26 cellular contexts compared by ENCODE assay signal in genomic region chr1:51744506-51745303, GRCh38.
DNase-seq lines count a peak whose midpoint lies in the region; ATAC-seq and TF ChIP-seq lines count a peak whose summit lies in the region.
"Had no signal": no experiment of that assay in that cellular context is flagged by ENCODE, and none has a peak within 500 bp of the region (broad histone marks: within the 10 kb centered on the region; RNA-seq: fewer than 3 reads in every experiment).

No MANE protein-coding gene starts in this region.

- no peak overlapping the region for H3K27ac ChIP-seq in neural progenitor cell
- no peak overlapping the region for H3K27ac ChIP-seq in testis
- H3K27ac ChIP-seq: A549, SJSA1, uterus had no signal

- no peaks in the 10 kb centered on the region for H3K9me3 ChIP-seq in neural progenitor cell (ENCODE audit: low read depth)
- no peaks in the 10 kb centered on the region for H3K9me3 ChIP-seq in testis
- H3K9me3 ChIP-seq: A549, SJSA1, uterus had no signal

- POLR2A ChIA-PET in activated CD8-positive, alpha-beta T cell treated with anti-CD3 and anti-CD28 coated beads for 36 hours (lab: Charles Lee): no interaction called here
- POLR2A ChIA-PET in activated CD8-positive, alpha-beta T cell treated with anti-CD3 and anti-CD28 coated beads, Interleukin-2, amount 10 ng/mL, durations not matched to agents 7 days and 5 days (lab: Charles Lee): no interaction called here
- POLR2A ChIA-PET in activated B cell treated with CpG ODN at 0.5 μM for 24 hours (lab: Charles Lee): no interaction called here

- H3K36me3 Mint-ChIP-seq in activated CD8-positive, alpha-beta T cell treated with anti-CD3 and anti-CD28 coated beads for 36 hours (ENCODE audit: low read depth): peaks cover 10% of the 10 kb centered on the region
- H3K36me3 Mint-ChIP-seq in activated CD8-positive, alpha-beta T cell treated with anti-CD3 and anti-CD28 coated beads, Interleukin-2, amount 10 ng/mL, durations not matched to agents 7 days and 5 days (ENCODE audit: low read depth): peaks cover 12% of the 10 kb centered on the region
- peaks cover 27% of the 10 kb centered on the region for H3K36me3 Mint-ChIP-seq in activated B cell treated with CpG ODN at 0.5 μM for 24 hours (ENCODE audit: low read depth)
- H3K36me3 Mint-ChIP-seq in neural progenitor cell: peaks cover 4% of the 10 kb centered on the region
- H3K36me3 Mint-ChIP-seq: activated naive CD4-positive, alpha-beta T cell treated with anti-CD3 and anti-CD28 coated beads, Interleukin-2, amount 50 U/mL, for 72 hours had no signal

- H3K4me1 ChIP-seq in neural progenitor cell (peaks cover 23% of the 10 kb centered on the region), testis (no peaks in the 10 kb centered on the region)
- H3K4me1 ChIP-seq: uterus had no signal

- peaks cover 57% of the 10 kb centered on the region for H3K79me2 ChIP-seq in neural progenitor cell (ENCODE audit: low read depth)

- peaks cover 15% of the 10 kb centered on the region for H3F3A ChIP-seq in neural progenitor cell (ENCODE audit: low read depth)

- no peak overlapping the region for H3K4me3 Mint-ChIP-seq in activated CD8-positive, alpha-beta T cell treated with anti-CD3 and anti-CD28 coated beads for 36 hours
- no peak overlapping the region for H3K4me3 Mint-ChIP-seq in activated CD8-positive, alpha-beta T cell treated with anti-CD3 and anti-CD28 coated beads, Interleukin-2, amount 10 ng/mL, durations not matched to agents 7 days and 5 days
- H3K4me3 Mint-ChIP-seq in activated B cell treated with CpG ODN at 0.5 μM for 24 hours: no peak overlapping the region
- no peak overlapping the region for H3K4me3 Mint-ChIP-seq in neural progenitor cell
- H3K4me3 Mint-ChIP-seq: activated CD8-positive, alpha-beta memory T cell treated with anti-CD3 and anti-CD28 coated beads, Interleukin-2, amount 10 ng/mL, durations not matched to agents 7 days and 5 days; B cell had no signal

- H3K27me3 Mint-ChIP-seq in activated CD8-positive, alpha-beta T cell treated with anti-CD3 and anti-CD28 coated beads for 36 hours: no peaks in the 10 kb centered on the region
- no peaks in the 10 kb centered on the region for H3K27me3 Mint-ChIP-seq in activated CD8-positive, alpha-beta T cell treated with anti-CD3 and anti-CD28 coated beads, Interleukin-2, amount 10 ng/mL, durations not matched to agents 7 days and 5 days (ENCODE audit: low read depth)
- H3K27me3 Mint-ChIP-seq in activated B cell treated with CpG ODN at 0.5 μM for 24 hours: no peaks in the 10 kb centered on the region
- H3K27me3 Mint-ChIP-seq in neural progenitor cell (ENCODE audit: insufficient read depth, low read depth): no peaks in the 10 kb centered on the region
- H3K27me3 Mint-ChIP-seq: activated CD8-positive, alpha-beta memory T cell treated with anti-CD3 and anti-CD28 coated beads, Interleukin-2, amount 10 ng/mL, durations not matched to agents 7 days and 5 days; B cell had no signal

- H3K4me3 ChIP-seq in neural progenitor cell: no peak overlapping the region
- no peak overlapping the region for H3K4me3 ChIP-seq in testis
- H3K4me3 ChIP-seq: A549, SJSA1, smooth muscle cell, uterus had no signal

- peak overlapping the region; percentile 57 for H3K4me2 ChIP-seq in neural progenitor cell
- H3K4me2 ChIP-seq: A549, smooth muscle cell had no signal

- no peak overlapping the region for H2AFZ ChIP-seq in neural progenitor cell (replicated peaks)

- intact Hi-C loops in activated CD8-positive, alpha-beta T cell treated with anti-CD3 and anti-CD28 coated beads for 36 hours (cut with micrococcal nuclease): no loop called here
- intact Hi-C loops in activated B cell treated with CpG ODN at 0.5 μM for 24 hours (cut with micrococcal nuclease): no loop called here
- intact Hi-C loops in testis (cut with DNase I; ENCODE audit: low total_unique reads): no loop called here

- H3K27me3 ChIP-seq in neural progenitor cell (no peaks in the 10 kb centered on the region), testis (no peaks in the 10 kb centered on the region)
- H3K27me3 ChIP-seq: SJSA1, uterus had no signal

- no peak for TF ChIP-seq POLR2A in testis (IDR thresholded peaks at IDR 0.05)

- peaks cover 47% of the 10 kb centered on the region for H4K20me1 ChIP-seq in neural progenitor cell (ENCODE audit: low read depth)

- TF ChIP-seq CTCF in activated CD8-positive, alpha-beta T cell treated with anti-CD3 and anti-CD28 coated beads for 36 hours (IDR thresholded peaks at IDR 0.05): no peak
- TF ChIP-seq CTCF in activated B cell treated with CpG ODN at 0.5 μM for 24 hours (IDR thresholded peaks at IDR 0.05) (no peak), neural progenitor cell (IDR thresholded peaks at IDR 0.05) (no peak), testis (IDR thresholded peaks at IDR 0.05) (no peak)

- WGBS in testis, 2 donors: 79 to 80% methylated on average over 4 of the region's 4 CpGs

- H3K9me3 Mint-ChIP-seq in activated CD8-positive, alpha-beta T cell treated with anti-CD3 and anti-CD28 coated beads for 36 hours: no peaks in the 10 kb centered on the region
- H3K9me3 Mint-ChIP-seq in activated CD8-positive, alpha-beta T cell treated with anti-CD3 and anti-CD28 coated beads, Interleukin-2, amount 10 ng/mL, durations not matched to agents 7 days and 5 days (ENCODE audit: insufficient read depth): no peaks in the 10 kb centered on the region
- H3K9me3 Mint-ChIP-seq in activated B cell treated with CpG ODN at 0.5 μM for 24 hours: no peaks in the 10 kb centered on the region
- no peaks in the 10 kb centered on the region for H3K9me3 Mint-ChIP-seq in neural progenitor cell
- H3K9me3 Mint-ChIP-seq: activated naive CD4-positive, alpha-beta T cell treated with anti-CD3 and anti-CD28 coated beads, Interleukin-2, amount 50 U/mL, for 72 hours had no signal

- no peak for ATAC-seq in activated CD8-positive, alpha-beta T cell treated with anti-CD3 and anti-CD28 coated beads for 36 hours
- no peak for ATAC-seq in activated CD8-positive, alpha-beta T cell treated with anti-CD3 and anti-CD28 coated beads, Interleukin-2, amount 10 ng/mL, durations not matched to agents 7 days and 5 days
- peak; percentile 63 for ATAC-seq in GM21786 (IDR thresholded peaks at IDR 0.05; ENCODE audit: unreplicated experiment)
- ATAC-seq in activated B cell treated with CpG ODN at 0.5 μM for 24 hours (ENCODE audit: low read depth): no peak
- ATAC-seq in GM18520 (IDR thresholded peaks at IDR 0.05; ENCODE audit: unreplicated experiment): no peak
- ATAC-seq: A549; activated CD8-positive, alpha-beta memory T cell treated with anti-CD3 and anti-CD28 coated beads, Interleukin-2, amount 10 ng/mL, durations not matched to agents 7 days and 5 days; activated naive CD4-positive, alpha-beta T cell treated with anti-CD3 and anti-CD28 coated beads, Interleukin-2, amount 50 U/mL, for 72 hours had no signal

- H3K4me1 Mint-ChIP-seq in activated CD8-positive, alpha-beta T cell treated with anti-CD3 and anti-CD28 coated beads for 36 hours (ENCODE audit: low read depth): peaks cover 21% of the 10 kb centered on the region
- H3K4me1 Mint-ChIP-seq in activated CD8-positive, alpha-beta T cell treated with anti-CD3 and anti-CD28 coated beads, Interleukin-2, amount 10 ng/mL, durations not matched to agents 7 days and 5 days (ENCODE audit: low read depth): no peaks in the 10 kb centered on the region
- H3K4me1 Mint-ChIP-seq in activated B cell treated with CpG ODN at 0.5 μM for 24 hours: peaks cover 22% of the 10 kb centered on the region
- H3K4me1 Mint-ChIP-seq in neural progenitor cell: no peaks in the 10 kb centered on the region

- CTCF ChIA-PET in activated CD8-positive, alpha-beta T cell treated with anti-CD3 and anti-CD28 coated beads for 36 hours (lab: Charles Lee): no interaction called here
- CTCF ChIA-PET in activated CD8-positive, alpha-beta T cell treated with anti-CD3 and anti-CD28 coated beads, Interleukin-2, amount 10 ng/mL, durations not matched to agents 7 days and 5 days (lab: Charles Lee): interaction anchor here (2.1 kb wide), 1 partner anchor 24 kb away, joined by 9 read pairs; no protein-coding TSS in a partner anchor
- CTCF ChIA-PET in activated B cell treated with CpG ODN at 0.5 μM for 24 hours (lab: Charles Lee): no interaction called here

- H3K9ac ChIP-seq in neural progenitor cell: no peak overlapping the region

- H3K36me3 ChIP-seq in neural progenitor cell (no peaks in the 10 kb centered on the region), testis (ENCODE audit: low read depth, missing control alignments) (no peaks in the 10 kb centered on the region)
- H3K36me3 ChIP-seq: uterus had no signal

- no peak for DNase-seq in activated CD8-positive, alpha-beta T cell treated with anti-CD3 and anti-CD28 coated beads for 36 hours
- no peak for DNase-seq in activated CD8-positive, alpha-beta T cell treated with anti-CD3 and anti-CD28 coated beads, Interleukin-2, amount 10 ng/mL, durations not matched to agents 7 days and 5 days
- DNase-seq in activated B cell treated with CpG ODN at 0.5 μM for 24 hours (no peak), neural progenitor cell (ENCODE audit: low spot score) (no peak), testis (no peak), NCI-H1048 (lab: John Stamatoyannopoulos, UW) (no peak)
- DNase-seq: activated CD4-positive, alpha-beta T cell treated with anti-CD3 and anti-CD28 coated beads for 4 hours; activated CD8-positive, alpha-beta memory T cell treated with anti-CD3 and anti-CD28 coated beads, Interleukin-2, amount 10 ng/mL, durations not matched to agents 7 days and 5 days; aorta; cerebellar nuclear complex; head of caudate nucleus; KBM-7; kidney glomerular epithelial cell; mammary epithelial cell; MM.1S; NCI-H146; NCI-H510A; T-helper 1 cell; uterus had no signal

- peak overlapping the region; percentile 16 for H3K27ac Mint-ChIP-seq in activated CD8-positive, alpha-beta T cell treated with anti-CD3 and anti-CD28 coated beads for 36 hours
- no peak overlapping the region for H3K27ac Mint-ChIP-seq in activated CD8-positive, alpha-beta T cell treated with anti-CD3 and anti-CD28 coated beads, Interleukin-2, amount 10 ng/mL, durations not matched to agents 7 days and 5 days
- H3K27ac Mint-ChIP-seq in activated B cell treated with CpG ODN at 0.5 μM for 24 hours (peak overlapping the region; percentile 5), neural progenitor cell (no peak overlapping the region)
- H3K27ac Mint-ChIP-seq: activated CD8-positive, alpha-beta memory T cell treated with anti-CD3 and anti-CD28 coated beads, Interleukin-2, amount 10 ng/mL, durations not matched to agents 7 days and 5 days; activated naive CD4-positive, alpha-beta T cell treated with anti-CD3 and anti-CD28 coated beads, Interleukin-2, amount 50 U/mL, for 72 hours; B cell had no signal

Comparison
In these comparisons a context has a peak if more than half of its experiments do, and no peak if none do; other contexts are left out.
1. H3K27ac Mint-ChIP-seq: peak in activated CD8-positive, alpha-beta T cell treated with anti-CD3 and anti-CD28 coated beads for 36 hours (single experiment) and activated B cell treated with CpG ODN at 0.5 μM for 24 hours (single experiment); none in activated CD8-positive, alpha-beta T cell treated with anti-CD3 and anti-CD28 coated beads, Interleukin-2, amount 10 ng/mL, durations not matched to agents 7 days and 5 days (single experiment) and neural progenitor cell (single experiment).